ENCODE assay signal across 8 cellular contexts in genomic region chr17:55265434-55266021, GRCh38. TPM values are rescaled to one million over a fixed set of nuclear protein-coding genes. Genes with fewer than 3 reads are reported as not detected.
DNase-seq lines count a peak whose midpoint lies in the region; ATAC-seq and TF ChIP-seq lines count a peak whose summit lies in the region.

No MANE protein-coding gene starts in this region.

- H3K27me3 Mint-ChIP-seq in activated T-cell treated with anti-CD3 and anti-CD28 coated beads, Interleukin-2, amount 50 U/mL, for 24 hours: peaks cover 85% of the 10 kb centered on the region

- TF ChIP-seq CTCF in gastroesophageal sphincter (IDR thresholded peaks at IDR 0.05) (peak in 1 of 4 experiments; percentile 4), ovary (IDR thresholded peaks at IDR 0.05) (no peak)

- 0% methylated on average over 5 of the region's 48 CpGs; no CpG with 5 or more reads in 1 of the 2 donors for WGBS in gastroesophageal sphincter (ENCODE audit: low coverage in 1 of 2), 2 donors
- 0 to 1% (median 0%) methylated on average over 47 to 48 of the region's 48 CpGs for WGBS in ovary, 3 donors

- no peaks in the 10 kb centered on the region for H3K36me3 ChIP-seq in H7 (replicated peaks; ENCODE audit: control insufficient read depth, insufficient read depth, low read length)
- no peaks in the 10 kb centered on the region for H3K36me3 ChIP-seq in gastroesophageal sphincter
- no peaks in the 10 kb centered on the region for H3K36me3 ChIP-seq in ovary

- H3K9me3 ChIP-seq in gastroesophageal sphincter (no peaks in the 10 kb centered on the region), ovary (no peaks in the 10 kb centered on the region)

- H3K4me3 ChIP-seq in H7 (ENCODE audit: insufficient read depth, low read depth, low read length) (peak overlapping the region; percentile 35), gastroesophageal sphincter (peak overlapping the region; percentile 78 to 90), ovary (peak overlapping the region; percentile 54)

- H3K27ac Mint-ChIP-seq in activated T-cell treated with anti-CD3 and anti-CD28 coated beads, Interleukin-2, amount 50 U/mL, for 24 hours: no peak overlapping the region

- TF ChIP-seq EP300 in gastroesophageal sphincter (IDR thresholded peaks at IDR 0.05) (no peak), ovary (IDR thresholded peaks at IDR 0.05) (no peak)

- H3K4me1 Mint-ChIP-seq in activated T-cell treated with anti-CD3 and anti-CD28 coated beads, Interleukin-2, amount 50 U/mL, for 24 hours (ENCODE audit: low read depth): peaks cover 16% of the 10 kb centered on the region

- intact Hi-C loops in ovary (cut with DNase I): loop anchor here in 1 of 4 donors (2.0 kb wide), 1 partner anchor 27 kb away; no protein-coding TSS in a partner anchor

- ATAC-seq in gastroesophageal sphincter: peak; percentile 20
- no peak for ATAC-seq in HG03097 (IDR thresholded peaks at IDR 0.05; ENCODE audit: low FRiP score, unreplicated experiment)

- H3K36me3 Mint-ChIP-seq in activated T-cell treated with anti-CD3 and anti-CD28 coated beads, Interleukin-2, amount 50 U/mL, for 24 hours (ENCODE audit: low read depth): no peaks in the 10 kb centered on the region

- H3K27ac ChIP-seq in gastroesophageal sphincter (peak overlapping the region; percentile 95 to 97 (median 96)), ovary (peak overlapping the region; percentile 87 to 90)

- peaks cover 7% of the 10 kb centered on the region for H3K9me3 Mint-ChIP-seq in activated T-cell treated with anti-CD3 and anti-CD28 coated beads, Interleukin-2, amount 50 U/mL, for 24 hours

- H3K4me3 Mint-ChIP-seq in activated T-cell treated with anti-CD3 and anti-CD28 coated beads, Interleukin-2, amount 50 U/mL, for 24 hours: peak overlapping the region; percentile 51

- H3K27me3 ChIP-seq in H7 (ENCODE audit: control insufficient read depth, insufficient read depth, low read length) (peaks cover 67% of the 10 kb centered on the region), gastroesophageal sphincter (no peaks in the 10 kb centered on the region), ovary (no peaks in the 10 kb centered on the region)

- DNase-seq in H7 (peak; percentile 75), ovary (peak in 4 of 5 donors; percentile 49 to 64 (median 59)), GM19240 (ENCODE audit: insufficient read length, low spot score) (no peak), inferior parietal cortex (ENCODE audit: extremely low spot score) (no peak), DMS153 treated with DMSO at 0.1 percent for 48 hours (lab: John Stamatoyannopoulos, UW; ENCODE audit: unreplicated experiment) (no peak)
- DNase-seq in activated T-cell treated with anti-CD3 and anti-CD28 coated beads, Interleukin-2, amount 50 U/mL, for 24 hours: peak; percentile 51

- TF ChIP-seq POLR2A in gastroesophageal sphincter (IDR thresholded peaks at IDR 0.05): no peak
- no peak for TF ChIP-seq POLR2A in ovary (IDR thresholded peaks at IDR 0.05)

- H3K4me1 ChIP-seq in gastroesophageal sphincter (peaks cover 0 to 40% (median 5%) of the 10 kb centered on the region in 3 donors), ovary (ENCODE audit: insufficient read depth) (peaks cover 3% of the 10 kb centered on the region)

RNA-seq across cellular contexts. Expression of gene HLF, which starts 0.8 kb away (rescaled TPM):
- 0.22 and 0.55 TPM in 2 replicates for total RNA-seq in H7 (2014; rRNA removed; shearing (Covaris generic))
- total RNA-seq in gastroesophageal sphincter (100 to 1,000 TPM in 3 of 4 donors, 10 to 100 TPM in 1; 59.4 to 186 (median 126) TPM), ovary (100 to 1,000 TPM in 1 of 7 donors, 10 to 100 TPM in 6; 38.9 to 106 (median 54.3) TPM)
- polyA plus RNA-seq in ovary: 10 to 100 TPM; 28.0 to 37.9 TPM

Comparison
In these comparisons a context has a peak if more than half of its experiments do, and no peak if none do; other contexts are left out.
1. DNase-seq: peak in H7 (single experiment), activated T-cell treated with anti-CD3 and anti-CD28 coated beads, Interleukin-2, amount 50 U/mL, for 24 hours (single experiment) and ovary (4 of 5); none in GM19240 (single experiment), inferior parietal cortex (single experiment) and DMS153 treated with DMSO at 0.1 percent for 48 hours (single experiment).
2. RNA of gene HLF, which starts 0.8 kb away (total RNA-seq): 59.4 to 186 TPM in gastroesophageal sphincter and 38.9 to 106 TPM in ovary; 0.22 to 0.55 TPM in H7; every median in the first group is over 10 times any median in the second.
3. Peak in every context shown above with its lines, with median percentiles within 50 percentile points of each other: H3K4me3 ChIP-seq.